Comparison of ENCODE assay signal across 18 cellular contexts in genomic region chr17:57174591-57174990, GRCh38.
A peak's percentile ranks its signal among the peaks of the same experiment; 100 is the strongest.
DNase-seq lines count a peak whose midpoint lies in the region; ATAC-seq and TF ChIP-seq lines count a peak whose summit lies in the region.
"Had no signal": no experiment of that assay in that cellular context is flagged by ENCODE, and none has a peak within 500 bp of the region (broad histone marks: within the 10 kb centered on the region; RNA-seq: fewer than 3 reads in every experiment).

No MANE protein-coding gene starts in this region.

- no peak for DNase-seq in nephron progenitor cell
- no peak for DNase-seq in transverse colon
- no peak for DNase-seq in DMS79 (lab: John Stamatoyannopoulos, UW)
- no peak for DNase-seq in DMS153 (lab: John Stamatoyannopoulos, UW)
- DNase-seq: activated CD8-positive, alpha-beta memory T cell treated with anti-CD3 and anti-CD28 coated beads, Interleukin-2, amount 10 ng/mL, durations not matched to agents 7 days and 5 days; activated naive CD4-positive, alpha-beta T cell treated with anti-CD3 and anti-CD28 coated beads, Interleukin-2, amount 50 U/mL, for 16 hours; NCI-H1436; NCI-H510A treated with DMSO at 0.1 percent for 48 hours; occipital lobe; substantia nigra had no signal

- intact Hi-C loops in transverse colon (cut with DNase I; ENCODE audit: low total_unique reads), result no loop called here

- H3K27ac Mint-ChIP-seq in nephron progenitor cell, result peak overlapping the region; percentile 26
- H3K27ac Mint-ChIP-seq: activated CD8-positive, alpha-beta memory T cell treated with anti-CD3 and anti-CD28 coated beads, Interleukin-2, amount 10 ng/mL, durations not matched to agents 7 days and 5 days; IgD-negative memory B cell had no signal

- no peak for TF ChIP-seq POLR2A in transverse colon (IDR thresholded peaks at IDR 0.05)

- no peaks in the 10 kb centered on the region for H3K9me3 Mint-ChIP-seq in nephron progenitor cell
- H3K9me3 Mint-ChIP-seq: IgD-negative memory B cell had no signal

- peaks cover 10% of the 10 kb centered on the region for H3K27me3 ChIP-seq in transverse colon

- H3K4me1 ChIP-seq in transverse colon, result no peaks in the 10 kb centered on the region

- no peak for TF ChIP-seq CTCF in nephron progenitor cell (IDR thresholded peaks at IDR 0.05)
- TF ChIP-seq CTCF in transverse colon (IDR thresholded peaks at IDR 0.05), result no peak

- ATAC-seq in GM18870 (IDR thresholded peaks at IDR 0.05; ENCODE audit: unreplicated experiment) (peak; percentile 80), GM21529 (IDR thresholded peaks at IDR 0.05; ENCODE audit: unreplicated experiment) (peak; percentile 89), HG03066 (IDR thresholded peaks at IDR 0.05; ENCODE audit: low read depth, unreplicated experiment) (peak; percentile 87), GM18520 (IDR thresholded peaks at IDR 0.05; ENCODE audit: unreplicated experiment) (no peak)
- ATAC-seq: activated CD8-positive, alpha-beta memory T cell treated with anti-CD3 and anti-CD28 coated beads, Interleukin-2, amount 10 ng/mL, durations not matched to agents 7 days and 5 days; Right ventricle myocardium inferior had no signal

- no peaks in the 10 kb centered on the region for H3K36me3 ChIP-seq in transverse colon

- TF ChIP-seq EP300 in transverse colon (IDR thresholded peaks at IDR 0.05; ENCODE audit: low read depth), result no peak

- WGBS in transverse colon (ENCODE audit: low coverage in 1 of 2), 2 donors, result 70 to 75% methylated on average over 3 of the region's 3 CpGs

- no peaks in the 10 kb centered on the region for H3K9me3 ChIP-seq in transverse colon

- no peaks in the 10 kb centered on the region for H3K4me1 Mint-ChIP-seq in nephron progenitor cell
- H3K4me1 Mint-ChIP-seq: activated CD8-positive, alpha-beta memory T cell treated with anti-CD3 and anti-CD28 coated beads, Interleukin-2, amount 10 ng/mL, durations not matched to agents 7 days and 5 days; IgD-negative memory B cell had no signal

- H3K36me3 Mint-ChIP-seq in nephron progenitor cell (ENCODE audit: low read depth), result no peaks in the 10 kb centered on the region
- H3K36me3 Mint-ChIP-seq: activated CD8-positive, alpha-beta memory T cell treated with anti-CD3 and anti-CD28 coated beads, Interleukin-2, amount 10 ng/mL, durations not matched to agents 7 days and 5 days had no signal

- peaks cover 16% of the 10 kb centered on the region for H3K27me3 Mint-ChIP-seq in nephron progenitor cell (ENCODE audit: low read depth, poor library complexity)

- H3K4me3 Mint-ChIP-seq in nephron progenitor cell, result no peak overlapping the region
- H3K4me3 Mint-ChIP-seq: activated CD8-positive, alpha-beta memory T cell treated with anti-CD3 and anti-CD28 coated beads, Interleukin-2, amount 10 ng/mL, durations not matched to agents 7 days and 5 days; IgD-negative memory B cell had no signal

- H3K27ac ChIP-seq in transverse colon, result no peak overlapping the region
- H3K27ac ChIP-seq: C4-2B, skin epidermis had no signal

- no peak overlapping the region for H3K4me3 ChIP-seq in transverse colon
- H3K4me3 ChIP-seq: skin epidermis had no signal

- in situ Hi-C loops in transverse colon (cut with MboI; ENCODE audit: low pct_ligation_motif_present in 1 of 4, low pct_unique_long_range_greater_than_20kb in 1 of 4, low sequenced_read_pairs in 3 of 4), result no loop called here
